15 cellular contexts compared by ENCODE assay signal in genomic region chr14:61927521-61927920, GRCh38.
DNase-seq lines count a peak whose midpoint lies in the region; ATAC-seq, FAIRE-seq and TF ChIP-seq lines count a peak whose summit lies in the region.
"Had no signal": no experiment of that assay in that cellular context is flagged by ENCODE, and none has a peak within 500 bp of the region (broad histone marks: within the 10 kb centered on the region; RNA-seq: fewer than 3 reads in every experiment).

No MANE protein-coding gene starts in this region.

- H3K4me3 ChIP-seq in fibroblast of lung (replicated peaks in 1 of 4; ENCODE audit: control extremely low read depth in 1 of 4, insufficient read depth in 1 of 4, low read depth in 3 of 4, low read length in 4 of 4) = no peak overlapping the region
- H3K4me3 ChIP-seq in osteoblast (ENCODE audit: insufficient read depth, low read length) = no peak overlapping the region
- H3K4me3 ChIP-seq: SJSA1, uterus had no signal

- H4K20me1 ChIP-seq in fibroblast of lung (ENCODE audit: control insufficient read depth, extremely low read depth, insufficient read depth, low read length) (no peaks in the 10 kb centered on the region), osteoblast (ENCODE audit: insufficient read depth, low read length) (no peaks in the 10 kb centered on the region)

- H3K4me2 ChIP-seq in fibroblast of lung (ENCODE audit: extremely low read depth, insufficient read depth, low read length) (no peak overlapping the region), osteoblast (ENCODE audit: insufficient read depth, low read length) (no peak overlapping the region)

- H3K27me3 ChIP-seq in fibroblast of lung (ENCODE audit: control insufficient read depth, insufficient read depth, low read length) (no peaks in the 10 kb centered on the region), osteoblast (ENCODE audit: insufficient read depth, low read length) (peaks cover 39% of the 10 kb centered on the region)
- H3K27me3 ChIP-seq: SJSA1, uterus had no signal

- H3K9ac ChIP-seq in fibroblast of lung (ENCODE audit: insufficient read depth, low read length) = no peak overlapping the region

- peak; percentile 67 for FAIRE-seq in RCC 7860 (lab: Jason Lieb, UNC)
- FAIRE-seq: GM19239, small intestine had no signal

- H2AFZ ChIP-seq in fibroblast of lung (ENCODE audit: low read length) (no peak overlapping the region), osteoblast (ENCODE audit: low read length) (no peak overlapping the region)

- no peak for ATAC-seq in GM21381 (IDR thresholded peaks at IDR 0.05; ENCODE audit: unreplicated experiment)

- H3K9me3 ChIP-seq in fibroblast of lung (ENCODE audit: control insufficient read depth, insufficient read depth, low read depth, low read length) (no peaks in the 10 kb centered on the region), osteoblast (ENCODE audit: low read depth, low read length) (no peaks in the 10 kb centered on the region)
- H3K9me3 ChIP-seq: SJSA1, uterus had no signal

- H3K4me1 ChIP-seq in fibroblast of lung (ENCODE audit: control insufficient read depth, extremely low read depth, insufficient read depth, low read length) (peaks cover 2% of the 10 kb centered on the region), osteoblast (ENCODE audit: insufficient read depth, low read length) (peaks cover 4% of the 10 kb centered on the region)
- H3K4me1 ChIP-seq: uterus had no signal

- DNase-seq in ELR (ENCODE audit: low read depth) (peak; percentile 88), RCC 7860 (ENCODE audit: low spot score) (peak; percentile 7), fibroblast of lung (ENCODE audit: low read depth in 2 of 2) (peak; percentile 31 to 87), osteoblast (ENCODE audit: insufficient read length, low spot score, missing footprints) (no peak), midbrain (lab: John Stamatoyannopoulos, UW) (no peak), pons (ENCODE audit: low spot score) (no peak)
- no peak for DNase-seq in stimulated activated CD4-positive, alpha-beta T cell treated with anti-CD3 and anti-CD28 coated beads, Interleukin-4, amount 100 ng/mL, for 4 hours
- DNase-seq: activated CD4-positive, alpha-beta T cell treated with anti-CD3 and anti-CD28 coated beads for 4 hours; dermis blood vessel endothelial cell; head of caudate nucleus; small intestine; uterus had no signal

- H3K79me2 ChIP-seq in fibroblast of lung (ENCODE audit: control insufficient read depth, insufficient read depth, low read length) (no peaks in the 10 kb centered on the region), osteoblast (ENCODE audit: insufficient read depth, low read length) (no peaks in the 10 kb centered on the region)

- H3K36me3 ChIP-seq in fibroblast of lung (ENCODE audit: control insufficient read depth, insufficient read depth, low read length) (no peaks in the 10 kb centered on the region), osteoblast (ENCODE audit: insufficient read depth, low read length) (no peaks in the 10 kb centered on the region)
- H3K36me3 ChIP-seq: SJSA1, uterus had no signal

- TF ChIP-seq CTCF in fibroblast of lung (conservative IDR thresholded peaks at IDR 0.05 in 1 of 2, IDR thresholded peaks at IDR 0.05 in 1 of 2; ENCODE audit: low read depth in 1 of 2, low read length in 2 of 2) (no peak), osteoblast (IDR thresholded peaks at IDR 0.05; ENCODE audit: extremely low read depth, low read depth, low read length) (no peak)

- H3K27ac ChIP-seq in fibroblast of lung (ENCODE audit: insufficient read depth, low read length) (no peak overlapping the region), osteoblast (ENCODE audit: low read depth, low read length) (peak overlapping the region; percentile 9)
- H3K27ac ChIP-seq: uterus had no signal

Comparison
In these comparisons a context has a peak if more than half of its experiments do, and no peak if none do; other contexts are left out.
1. DNase-seq: peak in ELR (single experiment), RCC 7860 (single experiment) and fibroblast of lung (2 of 2); none in osteoblast (single experiment), midbrain (single experiment), stimulated activated CD4-positive, alpha-beta T cell treated with anti-CD3 and anti-CD28 coated beads, Interleukin-4, amount 100 ng/mL, for 4 hours (0 of 2) and pons (single experiment).